ENCODE assay signal across 10 cellular contexts in the genomic region with DNA sequence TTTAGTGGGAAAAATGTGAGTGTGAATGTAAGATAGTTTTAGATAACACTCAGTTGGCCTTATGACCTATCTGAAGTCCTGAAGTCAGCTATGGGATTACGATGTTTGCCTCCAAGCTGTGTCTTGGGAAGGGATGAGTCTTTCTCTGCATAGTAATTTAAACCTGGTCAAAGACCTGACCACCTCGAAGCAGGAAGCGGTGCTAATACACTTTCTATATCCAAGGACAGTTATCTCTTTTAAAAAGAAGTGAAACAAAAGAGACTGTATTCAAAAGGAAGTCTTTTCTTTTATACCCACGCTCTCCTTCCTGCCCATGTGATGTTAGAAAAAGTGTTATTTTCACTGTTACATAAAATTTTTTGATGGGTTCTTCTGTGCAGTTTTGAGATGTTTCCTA.
A peak's percentile ranks its signal among the peaks of the same experiment; 100 is the strongest.
DNase-seq lines count a peak whose midpoint lies in the region; ATAC-seq and TF ChIP-seq lines count a peak whose summit lies in the region.
"Had no signal": no experiment of that assay in that cellular context is flagged by ENCODE, and none has a peak within 500 bp of the region (broad histone marks: within the 10 kb centered on the region; RNA-seq: fewer than 3 reads in every experiment).

No MANE protein-coding gene starts in this region.

- no peak for TF ChIP-seq CTCF in nephron progenitor cell (IDR thresholded peaks at IDR 0.05)

- peaks cover 99% of the 10 kb centered on the region for H4K20me1 ChIP-seq in BLaER1

- H3K27ac ChIP-seq in BLaER1 = peak overlapping the region; percentile 27; the same call in 1 of the 2 replicates

- peak overlapping the region; percentile 24 for H3K4me3 Mint-ChIP-seq in activated T-helper 1 cell treated with anti-CD3 and anti-CD28 coated beads, Interleukin-12 subunit alpha, Interleukin-12 subunit beta, Interleukin-2, Interleukin-4 antibody, amounts not matched to agents 30 ng/mL and 10 ng/mL and 1 ng/mL, durations not matched to agents 14 hours and 24 hours and 36 hours
- H3K4me3 Mint-ChIP-seq in nephron progenitor cell = no peak overlapping the region

- no peaks in the 10 kb centered on the region for H3K27me3 Mint-ChIP-seq in activated T-helper 1 cell treated with anti-CD3 and anti-CD28 coated beads, Interleukin-12 subunit alpha, Interleukin-12 subunit beta, Interleukin-2, Interleukin-4 antibody, amounts not matched to agents 30 ng/mL and 10 ng/mL and 1 ng/mL, durations not matched to agents 14 hours and 24 hours and 36 hours (ENCODE audit: insufficient read depth)
- peaks cover 3% of the 10 kb centered on the region for H3K27me3 Mint-ChIP-seq in nephron progenitor cell (ENCODE audit: low read depth, poor library complexity)

- intact Hi-C loops in activated T-helper 1 cell treated with anti-CD3 and anti-CD28 coated beads, Interleukin-12 subunit alpha, Interleukin-12 subunit beta, Interleukin-2, Interleukin-4 antibody, amounts not matched to agents 30 ng/mL and 10 ng/mL and 1 ng/mL, durations not matched to agents 14 hours and 24 hours and 36 hours (cut with micrococcal nuclease) = loop anchor here (2.0 kb wide), 1 partner anchor 14 kb away; no protein-coding TSS in a partner anchor

- peaks cover 10% of the 10 kb centered on the region for H3K36me3 Mint-ChIP-seq in activated T-helper 1 cell treated with anti-CD3 and anti-CD28 coated beads, Interleukin-12 subunit alpha, Interleukin-12 subunit beta, Interleukin-2, Interleukin-4 antibody, amounts not matched to agents 30 ng/mL and 10 ng/mL and 1 ng/mL, durations not matched to agents 14 hours and 24 hours and 36 hours (ENCODE audit: low read depth)
- no peaks in the 10 kb centered on the region for H3K36me3 Mint-ChIP-seq in nephron progenitor cell (ENCODE audit: low read depth)

- H3K36me3 ChIP-seq in BLaER1 = peaks cover 18% of the 10 kb centered on the region; the same call in 1 of the 2 replicates

- peak overlapping the region; percentile 69 for H3K27ac Mint-ChIP-seq in activated T-helper 1 cell treated with anti-CD3 and anti-CD28 coated beads, Interleukin-12 subunit alpha, Interleukin-12 subunit beta, Interleukin-2, Interleukin-4 antibody, amounts not matched to agents 30 ng/mL and 10 ng/mL and 1 ng/mL, durations not matched to agents 14 hours and 24 hours and 36 hours
- H3K27ac Mint-ChIP-seq in nephron progenitor cell = no peak overlapping the region

- peaks cover 83% of the 10 kb centered on the region for H3K4me1 Mint-ChIP-seq in activated T-helper 1 cell treated with anti-CD3 and anti-CD28 coated beads, Interleukin-12 subunit alpha, Interleukin-12 subunit beta, Interleukin-2, Interleukin-4 antibody, amounts not matched to agents 30 ng/mL and 10 ng/mL and 1 ng/mL, durations not matched to agents 14 hours and 24 hours and 36 hours (ENCODE audit: low read depth)
- peaks cover 62% of the 10 kb centered on the region for H3K4me1 Mint-ChIP-seq in nephron progenitor cell

- H3K4me1 ChIP-seq in BLaER1 = peaks cover 90% of the 10 kb centered on the region

- H3K4me3 ChIP-seq in BLaER1 = no peak overlapping the region

- H3K9me3 ChIP-seq in BLaER1 = no peaks in the 10 kb centered on the region

- peak; percentile 62 for ATAC-seq in GM18517 (IDR thresholded peaks at IDR 0.05; ENCODE audit: unreplicated experiment)
- ATAC-seq in HG03378 (IDR thresholded peaks at IDR 0.05; ENCODE audit: unreplicated experiment) = peak; percentile 47
- ATAC-seq in HG02970 (IDR thresholded peaks at IDR 0.05; ENCODE audit: low FRiP score, unreplicated experiment) = no peak
- no peak for ATAC-seq in GM21367 (IDR thresholded peaks at IDR 0.05; ENCODE audit: unreplicated experiment)
- ATAC-seq: SK-N-SH treated with all-trans-retinoic acid at 6 μM for 48 hours had no signal

- 0 out of 2 replicates have a peak overlapping the region, but pooled peaks have one; percentile 13 for H3K9ac ChIP-seq in BLaER1

- H3K27me3 ChIP-seq in BLaER1 = no peaks in the 10 kb centered on the region

- no peaks in the 10 kb centered on the region for H3K9me3 Mint-ChIP-seq in activated T-helper 1 cell treated with anti-CD3 and anti-CD28 coated beads, Interleukin-12 subunit alpha, Interleukin-12 subunit beta, Interleukin-2, Interleukin-4 antibody, amounts not matched to agents 30 ng/mL and 10 ng/mL and 1 ng/mL, durations not matched to agents 14 hours and 24 hours and 36 hours
- H3K9me3 Mint-ChIP-seq in nephron progenitor cell = no peaks in the 10 kb centered on the region

- peak overlapping the region; percentile 62 for H3K4me2 ChIP-seq in BLaER1

- no peak for DNase-seq in activated T-helper 1 cell treated with anti-CD3 and anti-CD28 coated beads, Interleukin-12 subunit alpha, Interleukin-12 subunit beta, Interleukin-2, Interleukin-4 antibody, amounts not matched to agents 30 ng/mL and 10 ng/mL and 1 ng/mL, durations not matched to agents 14 hours and 24 hours and 36 hours (ENCODE audit: low spot score)
- DNase-seq in SKM-1 (lab: John Stamatoyannopoulos, UW; ENCODE audit: unreplicated experiment) = no peak
- no peak for DNase-seq in nephron progenitor cell
- DNase-seq: NCI-H2171 had no signal

Comparison
In these comparisons a context has a peak if more than half of its experiments do, and no peak if none do; other contexts are left out.
1. ATAC-seq: peak in GM18517 (single experiment) and HG03378 (single experiment); none in HG02970 (single experiment) and GM21367 (single experiment).